In genomic region chr7:99344061-99344647, GRCh38 we compare ENCODE assay signal across 1 cellular context.
TF ChIP-seq lines count a peak whose summit lies in the region.

No MANE protein-coding gene starts in this region.

TF ChIP-seq in GM12878, 131 proteins besides CTCF, POLR2A, EP300 and RAD21:
- no peak for TF ChIP-seq BMI1 (IDR thresholded peaks at IDR 0.05; ENCODE audit: borderline replicate concordance)
- TF ChIP-seq MTA3 (IDR thresholded peaks at IDR 0.05; ENCODE audit: borderline replicate concordance, low read length) = no peak
- no peak for TF ChIP-seq YBX1 (IDR thresholded peaks at IDR 0.05)
- TF ChIP-seq ASH2L (IDR thresholded peaks at IDR 0.05; ENCODE audit: borderline replicate concordance, low read depth) = no peak
- TF ChIP-seq ZNF592 (IDR thresholded peaks at IDR 0.05) = no peak
- TF ChIP-seq BACH1 (IDR thresholded peaks at IDR 0.05; ENCODE audit: borderline replicate concordance) = no peak
- TF ChIP-seq NFIC (IDR thresholded peaks at IDR 0.05; ENCODE audit: low read depth, low read length) = no peak
- TF ChIP-seq, protein P1, sequence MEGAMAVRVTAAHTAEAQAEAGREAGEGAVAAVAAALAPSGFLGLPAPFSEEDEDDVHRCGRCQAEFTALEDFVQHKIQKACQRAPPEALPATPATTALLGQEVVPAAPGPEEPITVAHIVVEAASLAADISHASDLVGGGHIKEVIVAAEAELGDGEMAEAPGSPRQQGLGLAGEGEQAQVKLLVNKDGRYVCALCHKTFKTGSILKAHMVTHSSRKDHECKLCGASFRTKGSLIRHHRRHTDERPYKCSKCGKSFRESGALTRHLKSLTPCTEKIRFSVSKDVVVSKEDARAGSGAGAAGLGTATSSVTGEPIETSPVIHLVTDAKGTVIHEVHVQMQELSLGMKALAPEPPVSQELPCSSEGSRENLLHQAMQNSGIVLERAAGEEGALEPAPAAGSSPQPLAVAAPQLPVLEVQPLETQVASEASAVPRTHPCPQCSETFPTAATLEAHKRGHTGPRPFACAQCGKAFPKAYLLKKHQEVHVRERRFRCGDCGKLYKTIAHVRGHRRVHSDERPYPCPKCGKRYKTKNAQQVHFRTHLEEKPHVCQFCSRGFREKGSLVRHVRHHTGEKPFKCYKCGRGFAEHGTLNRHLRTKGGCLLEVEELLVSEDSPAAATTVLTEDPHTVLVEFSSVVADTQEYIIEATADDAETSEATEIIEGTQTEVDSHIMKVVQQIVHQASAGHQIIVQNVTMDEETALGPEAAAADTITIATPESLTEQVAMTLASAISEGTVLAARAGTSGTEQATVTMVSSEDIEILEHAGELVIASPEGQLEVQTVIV (IDR thresholded peaks at IDR 0.05; ENCODE audit: borderline replicate concordance, partially characterized antibody) = no peak
- TF ChIP-seq SP1 (IDR thresholded peaks at IDR 0.05; ENCODE audit: low read depth, low read length) = no peak
- TF ChIP-seq REST (IDR thresholded peaks at IDR 0.05; ENCODE audit: low read depth, low read length) = no peak
- TF ChIP-seq, protein P2, sequence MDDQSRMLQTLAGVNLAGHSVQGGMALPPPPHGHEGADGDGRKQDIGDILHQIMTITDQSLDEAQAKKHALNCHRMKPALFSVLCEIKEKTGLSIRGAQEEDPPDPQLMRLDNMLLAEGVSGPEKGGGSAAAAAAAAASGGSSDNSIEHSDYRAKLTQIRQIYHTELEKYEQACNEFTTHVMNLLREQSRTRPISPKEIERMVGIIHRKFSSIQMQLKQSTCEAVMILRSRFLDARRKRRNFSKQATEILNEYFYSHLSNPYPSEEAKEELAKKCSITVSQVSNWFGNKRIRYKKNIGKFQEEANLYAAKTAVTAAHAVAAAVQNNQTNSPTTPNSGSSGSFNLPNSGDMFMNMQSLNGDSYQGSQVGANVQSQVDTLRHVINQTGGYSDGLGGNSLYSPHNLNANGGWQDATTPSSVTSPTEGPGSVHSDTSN (IDR thresholded peaks at IDR 0.05; ENCODE audit: insufficient replicate concordance, low read depth, low read length) = no peak
- TF ChIP-seq RBBP5 (conservative IDR thresholded peaks at IDR 0.05) = no peak
- TF ChIP-seq CHD4 (IDR thresholded peaks at IDR 0.05) = no peak
- no peak for TF ChIP-seq NFYA (IDR thresholded peaks at IDR 0.05; ENCODE audit: borderline replicate concordance, low read depth, low read length)
TF ChIP-seq in GM12878: peak in this region for 0.
